In genomic region chr5:60672693-60673264, GRCh38 we compare ENCODE assay signal across 1 cellular context.
TF ChIP-seq lines count a peak whose summit lies in the region.

No MANE protein-coding gene starts in this region.

TF ChIP-seq in HepG2, 621 proteins besides CTCF, POLR2A, EP300 and RAD21 (continued from another document and continues in another):
- no peak for TF ChIP-seq USF2 (IDR thresholded peaks at IDR 0.05; ENCODE audit: low read depth, low read length)
- TF ChIP-seq USF2 (CRISPR knock-in tag; IDR thresholded peaks at IDR 0.05; ENCODE audit: borderline replicate concordance): no peak
- TF ChIP-seq ZBTB25 (CRISPR knock-in tag; IDR thresholded peaks at IDR 0.05): peak; percentile 79
- TF ChIP-seq FOXA1 (IDR thresholded peaks at IDR 0.05): peak; percentile 69
- peak; percentile 94 for TF ChIP-seq FOXA1 (CRISPR knock-in tag; IDR thresholded peaks at IDR 0.05)
- TF ChIP-seq SMARCC2 (IDR thresholded peaks at IDR 0.05): no peak
- TF ChIP-seq DNMT1 (CRISPR knock-in tag; IDR thresholded peaks at IDR 0.05): no peak
- no peak; the same call in 1 of the 2 replicates for TF ChIP-seq ZNF878 (CRISPR knock-in tag; IDR thresholded peaks at IDR 0.05)
- TF ChIP-seq ZNF512B (CRISPR knock-in tag; IDR thresholded peaks at IDR 0.05; ENCODE audit: borderline replicate concordance): no peak
- TF ChIP-seq AKNA (CRISPR knock-in tag; IDR thresholded peaks at IDR 0.05; ENCODE audit: borderline replicate concordance): no peak
- no peak for TF ChIP-seq ZNF777 (CRISPR knock-in tag; IDR thresholded peaks at IDR 0.05)
- peak; percentile 71 for TF ChIP-seq DRAP1 (CRISPR knock-in tag; IDR thresholded peaks at IDR 0.05)
- TF ChIP-seq STAT6 (CRISPR knock-in tag; IDR thresholded peaks at IDR 0.05; ENCODE audit: borderline replicate concordance): no peak
- TF ChIP-seq DMTF1 (CRISPR knock-in tag; IDR thresholded peaks at IDR 0.05): no peak
- TF ChIP-seq TRIM22 (IDR thresholded peaks at IDR 0.05): no peak
- TF ChIP-seq ZSCAN9 (CRISPR knock-in tag; IDR thresholded peaks at IDR 0.05; ENCODE audit: borderline replicate concordance): 0 out of 2 replicates have a peak, but pooled peaks have one; percentile 73
- peak; percentile 12; the same call in 1 of the 2 replicates for TF ChIP-seq NFYC (CRISPR knock-in tag; IDR thresholded peaks at IDR 0.05)
- TF ChIP-seq LRRFIP1 (CRISPR knock-in tag; conservative IDR thresholded peaks at IDR 0.05): no peak
- TF ChIP-seq SPEN (CRISPR knock-in tag; IDR thresholded peaks at IDR 0.05; ENCODE audit: low read depth): peak; percentile 71; the same call in 1 of the 2 replicates
- TF ChIP-seq SP2 (CRISPR knock-in tag; IDR thresholded peaks at IDR 0.05): no peak
- TF ChIP-seq ERF (CRISPR knock-in tag; IDR thresholded peaks at IDR 0.05): peak; percentile 77
- no peak for TF ChIP-seq SCMH1 (CRISPR knock-in tag; IDR thresholded peaks at IDR 0.05; ENCODE audit: borderline replicate concordance)
- TF ChIP-seq AFF4 (CRISPR knock-in tag; IDR thresholded peaks at IDR 0.05): peak; percentile 31; the same call in 1 of the 2 replicates
